Comparison of ENCODE assay signal across 10 cellular contexts in the genomic region with DNA sequence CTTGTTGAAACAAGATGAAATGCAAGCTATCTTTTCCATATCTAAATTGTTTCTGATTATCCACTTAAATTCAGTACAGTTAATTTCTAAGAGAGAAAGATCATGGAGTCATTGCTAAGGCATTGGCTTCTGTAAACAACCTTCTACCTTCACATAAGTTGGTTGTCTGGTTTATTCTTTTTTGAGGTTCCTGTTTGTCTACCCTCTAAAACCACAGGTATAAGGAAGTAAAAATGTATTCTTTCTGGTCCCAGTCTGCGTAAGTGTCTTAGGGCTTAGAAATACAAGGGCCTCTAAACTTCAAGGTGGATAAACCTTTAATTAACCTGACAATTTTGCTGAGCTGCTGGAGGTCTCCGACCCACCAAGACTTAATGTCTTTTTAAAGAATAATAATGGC. TPM values are rescaled to one million over a fixed set of nuclear protein-coding genes. Genes with fewer than 3 reads are reported as not detected.
DNase-seq lines count a peak whose midpoint lies in the region; ATAC-seq and TF ChIP-seq lines count a peak whose summit lies in the region.
"Had no signal": no experiment of that assay in that cellular context is flagged by ENCODE, and none has a peak within 500 bp of the region (broad histone marks: within the 10 kb centered on the region; RNA-seq: fewer than 3 reads in every experiment).

No MANE protein-coding gene starts in this region.

- H3K4me2 ChIP-seq in DOHH2 (ENCODE audit: low read length): peak overlapping the region; percentile 97
- peak overlapping the region; percentile 61 for H3K4me2 ChIP-seq in OCI-LY3 (ENCODE audit: low read length)

- no peak overlapping the region for H3K9ac ChIP-seq in OCI-LY3 (ENCODE audit: low read length)

- H4K20me1 ChIP-seq in DOHH2 (ENCODE audit: control insufficient read depth, insufficient read depth, low read depth, low read length): no peaks in the 10 kb centered on the region
- H4K20me1 ChIP-seq in OCI-LY3 (ENCODE audit: insufficient read depth, low read length): no peaks in the 10 kb centered on the region

- intact Hi-C loops in sciatic nerve (cut with DNase I): no loop called here

- H3K79me2 ChIP-seq in DOHH2 (ENCODE audit: control insufficient read depth, low read length): peaks cover 27% of the 10 kb centered on the region
- peaks cover 2% of the 10 kb centered on the region; the same call in 1 of the 2 replicates for H3K79me2 ChIP-seq in OCI-LY3 (ENCODE audit: low read length)

- H2AFZ ChIP-seq in OCI-LY3 (ENCODE audit: low read depth, low read length): no peak overlapping the region

- H3K4me3 ChIP-seq in DOHH2 (ENCODE audit: low read length) (peak overlapping the region; percentile 73), OCI-LY3 (ENCODE audit: low read length) (peak overlapping the region; percentile 33)

- H3K4me1 ChIP-seq in DOHH2 (ENCODE audit: control insufficient read depth, low read length) (peaks cover 70% of the 10 kb centered on the region), OCI-LY3 (ENCODE audit: low read length) (peaks cover 44% of the 10 kb centered on the region)

- peak; percentile 52 for DNase-seq in epithelial cell of prostate (ENCODE audit: low read depth, low spot score)
- DNase-seq in NCI-H69 (lab: John Stamatoyannopoulos, UW): no peak
- no peak for DNase-seq in sciatic nerve (ENCODE audit: low spot score)
- no peak for DNase-seq in nucleus accumbens (lab: John Stamatoyannopoulos, UW)
- DNase-seq: amniotic stem cell, NCI-H187 had no signal

- ATAC-seq in GM21619 (IDR thresholded peaks at IDR 0.05; ENCODE audit: unreplicated experiment) (peak; percentile 16), HG02763 (IDR thresholded peaks at IDR 0.05; ENCODE audit: unreplicated experiment) (no peak), sciatic nerve (no peak)

- H3K9me2 ChIP-seq in DOHH2 (replicated peaks; ENCODE audit: control insufficient read depth, low read length): no peaks in the 10 kb centered on the region

- H3K9me3 ChIP-seq in DOHH2 (ENCODE audit: control insufficient read depth, insufficient read depth, low read length) (no peaks in the 10 kb centered on the region), OCI-LY3 (ENCODE audit: insufficient read depth, low read length) (no peaks in the 10 kb centered on the region)

- TF ChIP-seq CTCF in DOHH2 (IDR thresholded peaks at IDR 0.05; ENCODE audit: low read depth, low read length, poor library complexity, severe bottlenecking) (no peak), OCI-LY3 (IDR thresholded peaks at IDR 0.05; ENCODE audit: low read depth, low read length) (no peak)

- H3K27ac ChIP-seq in DOHH2 (ENCODE audit: low read depth, low read length) (peak overlapping the region; percentile 98), OCI-LY3 (ENCODE audit: low read length) (peak overlapping the region; percentile 11; the same call in 1 of the 2 replicates), epithelial cell of prostate (peak overlapping the region; percentile 1)

- H3F3A ChIP-seq in DOHH2 (ENCODE audit: control insufficient read depth, insufficient read depth): peaks cover 50% of the 10 kb centered on the region

- H3K36me3 ChIP-seq in DOHH2 (ENCODE audit: control insufficient read depth, low read length) (peaks cover 44% of the 10 kb centered on the region), OCI-LY3 (replicated peaks; ENCODE audit: low read depth, low read length) (no peaks in the 10 kb centered on the region)

- no peaks in the 10 kb centered on the region for H3K27me3 ChIP-seq in DOHH2 (ENCODE audit: control insufficient read depth, low read length)
- H3K27me3 ChIP-seq in OCI-LY3 (ENCODE audit: low read depth, low read length): no peaks in the 10 kb centered on the region

RNA-seq across cellular contexts. Expression of a gene that starts 3.6 kb away (rescaled TPM):
- total RNA-seq in sciatic nerve: 39.3 TPM

Comparison
In these comparisons a context has a peak if more than half of its experiments do, and no peak if none do; other contexts are left out.
1. H3K27ac ChIP-seq: peak in every context shown above with its lines; median percentile 98 in DOHH2; 11 in OCI-LY3; 1 in epithelial cell of prostate.